In the genomic region with DNA sequence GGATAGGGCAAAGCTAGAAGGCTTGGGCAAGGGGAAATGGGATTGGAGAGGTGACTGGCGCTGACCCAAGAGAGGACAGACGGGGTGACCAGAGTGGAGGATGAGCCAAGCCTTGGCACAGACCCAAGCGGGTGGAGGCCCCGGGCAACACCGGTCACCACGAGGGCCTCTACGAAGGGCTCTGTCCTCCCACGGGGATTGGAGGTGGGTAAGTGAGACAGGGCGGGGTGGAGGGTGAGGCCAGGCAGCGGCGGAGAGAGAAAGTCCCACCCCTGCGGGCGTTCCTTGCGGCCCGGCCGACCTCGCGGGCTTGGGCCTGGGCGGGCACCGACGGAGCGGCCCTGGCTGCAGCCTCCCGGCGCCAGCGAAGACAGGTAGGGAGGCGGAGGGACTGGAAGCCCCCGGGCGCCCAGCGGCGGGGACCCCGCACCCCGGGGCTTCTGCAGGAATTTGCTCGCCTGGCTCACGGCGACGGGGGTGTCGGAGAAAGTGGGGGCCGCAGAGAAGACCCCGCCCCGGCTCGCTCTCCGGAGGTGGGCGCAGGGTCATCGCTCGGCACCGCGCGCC, we compare ENCODE assay signal across 1 cellular context.
TF ChIP-seq lines count a peak whose summit lies in the region.

A gene with protein sequence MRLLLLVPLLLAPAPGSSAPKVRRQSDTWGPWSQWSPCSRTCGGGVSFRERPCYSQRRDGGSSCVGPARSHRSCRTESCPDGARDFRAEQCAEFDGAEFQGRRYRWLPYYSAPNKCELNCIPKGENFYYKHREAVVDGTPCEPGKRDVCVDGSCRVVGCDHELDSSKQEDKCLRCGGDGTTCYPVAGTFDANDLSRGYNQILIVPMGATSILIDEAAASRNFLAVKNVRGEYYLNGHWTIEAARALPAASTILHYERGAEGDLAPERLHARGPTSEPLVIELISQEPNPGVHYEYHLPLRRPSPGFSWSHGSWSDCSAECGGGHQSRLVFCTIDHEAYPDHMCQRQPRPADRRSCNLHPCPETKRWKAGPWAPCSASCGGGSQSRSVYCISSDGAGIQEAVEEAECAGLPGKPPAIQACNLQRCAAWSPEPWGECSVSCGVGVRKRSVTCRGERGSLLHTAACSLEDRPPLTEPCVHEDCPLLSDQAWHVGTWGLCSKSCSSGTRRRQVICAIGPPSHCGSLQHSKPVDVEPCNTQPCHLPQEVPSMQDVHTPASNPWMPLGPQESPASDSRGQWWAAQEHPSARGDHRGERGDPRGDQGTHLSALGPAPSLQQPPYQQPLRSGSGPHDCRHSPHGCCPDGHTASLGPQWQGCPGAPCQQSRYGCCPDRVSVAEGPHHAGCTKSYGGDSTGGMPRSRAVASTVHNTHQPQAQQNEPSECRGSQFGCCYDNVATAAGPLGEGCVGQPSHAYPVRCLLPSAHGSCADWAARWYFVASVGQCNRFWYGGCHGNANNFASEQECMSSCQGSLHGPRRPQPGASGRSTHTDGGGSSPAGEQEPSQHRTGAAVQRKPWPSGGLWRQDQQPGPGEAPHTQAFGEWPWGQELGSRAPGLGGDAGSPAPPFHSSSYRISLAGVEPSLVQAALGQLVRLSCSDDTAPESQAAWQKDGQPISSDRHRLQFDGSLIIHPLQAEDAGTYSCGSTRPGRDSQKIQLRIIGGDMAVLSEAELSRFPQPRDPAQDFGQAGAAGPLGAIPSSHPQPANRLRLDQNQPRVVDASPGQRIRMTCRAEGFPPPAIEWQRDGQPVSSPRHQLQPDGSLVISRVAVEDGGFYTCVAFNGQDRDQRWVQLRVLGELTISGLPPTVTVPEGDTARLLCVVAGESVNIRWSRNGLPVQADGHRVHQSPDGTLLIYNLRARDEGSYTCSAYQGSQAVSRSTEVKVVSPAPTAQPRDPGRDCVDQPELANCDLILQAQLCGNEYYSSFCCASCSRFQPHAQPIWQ (plus strand): TSS at position 288 of the 567 bp plus-strand sequence. CDS start 2,273 bp downstream, outside the sequence.

TF ChIP-seq in HEK293, 187 proteins besides CTCF, POLR2A, EP300 and RAD21 (continued from another document and continues in another):
- TF ChIP-seq, protein P1, sequence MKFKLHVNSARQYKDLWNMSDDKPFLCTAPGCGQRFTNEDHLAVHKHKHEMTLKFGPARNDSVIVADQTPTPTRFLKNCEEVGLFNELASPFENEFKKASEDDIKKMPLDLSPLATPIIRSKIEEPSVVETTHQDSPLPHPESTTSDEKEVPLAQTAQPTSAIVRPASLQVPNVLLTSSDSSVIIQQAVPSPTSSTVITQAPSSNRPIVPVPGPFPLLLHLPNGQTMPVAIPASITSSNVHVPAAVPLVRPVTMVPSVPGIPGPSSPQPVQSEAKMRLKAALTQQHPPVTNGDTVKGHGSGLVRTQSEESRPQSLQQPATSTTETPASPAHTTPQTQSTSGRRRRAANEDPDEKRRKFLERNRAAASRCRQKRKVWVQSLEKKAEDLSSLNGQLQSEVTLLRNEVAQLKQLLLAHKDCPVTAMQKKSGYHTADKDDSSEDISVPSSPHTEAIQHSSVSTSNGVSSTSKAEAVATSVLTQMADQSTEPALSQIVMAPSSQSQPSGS (tag by site-specific recombination; IDR thresholded peaks at IDR 0.05; ENCODE audit: low read depth), result no peak
- TF ChIP-seq ZBTB8A (tag by site-specific recombination; IDR thresholded peaks at IDR 0.05) (peak; percentile 69), ZNF138 (tag by site-specific recombination; IDR thresholded peaks at IDR 0.05; ENCODE audit: borderline replicate concordance) (no peak), ZNF132 (tag by site-specific recombination; IDR thresholded peaks at IDR 0.05; ENCODE audit: borderline replicate concordance) (no peak), KLF7 (tag by site-specific recombination; IDR thresholded peaks at IDR 0.05; ENCODE audit: borderline replicate concordance) (peak; percentile 58; the same call in 1 of the 2 replicates), ZBTB20 (tag by site-specific recombination; IDR thresholded peaks at IDR 0.05) (peak; percentile 21; the same call in 1 of the 2 replicates), ZNF248 (tag by site-specific recombination; IDR thresholded peaks at IDR 0.05) (no peak), ZNF133 (tag by site-specific recombination; IDR thresholded peaks at IDR 0.05) (no peak), ZNF544 (tag by site-specific recombination; IDR thresholded peaks at IDR 0.05) (no peak), ZNF2 (tag by site-specific recombination; IDR thresholded peaks at IDR 0.05) (no peak), ZNF549 (tag by site-specific recombination; IDR thresholded peaks at IDR 0.05) (no peak), ZNF777 (tag by site-specific recombination; IDR thresholded peaks at IDR 0.05; ENCODE audit: borderline replicate concordance) (no peak; the same call in 1 of the 2 replicates), ZXDB (tag by site-specific recombination; IDR thresholded peaks at IDR 0.05) (peak; percentile 31; the same call in 1 of the 2 replicates), ZNF560 (tag by site-specific recombination; IDR thresholded peaks at IDR 0.05; ENCODE audit: borderline replicate concordance) (no peak), SP7 (tag by site-specific recombination; IDR thresholded peaks at IDR 0.05) (0 out of 2 replicates have a peak, but pooled peaks have one; percentile 30), ZNF76 (tag by site-specific recombination; IDR thresholded peaks at IDR 0.05; ENCODE audit: borderline replicate concordance, low read depth) (0 out of 2 replicates have a peak, but pooled peaks have one; percentile 12), ZNF155 (tag by site-specific recombination; IDR thresholded peaks at IDR 0.05) (no peak), ZNF501 (tag by site-specific recombination; IDR thresholded peaks at IDR 0.05) (0 out of 2 replicates have a peak, but pooled peaks have one; percentile 29), ZEB2 (tag by site-specific recombination; IDR thresholded peaks at IDR 0.05) (0 out of 2 replicates have a peak, but pooled peaks have one; percentile 50), ZNF626 (tag by site-specific recombination; IDR thresholded peaks at IDR 0.05) (no peak), KLF1 (tag by site-specific recombination; IDR thresholded peaks at IDR 0.05) (peak; percentile 91), ZFP69B (tag by site-specific recombination; IDR thresholded peaks at IDR 0.05) (no peak), ZNF146 (tag by site-specific recombination; IDR thresholded peaks at IDR 0.05) (no peak), KLF8 (tag by site-specific recombination; IDR thresholded peaks at IDR 0.05) (0 out of 2 replicates have a peak, but pooled peaks have one; percentile 25), ZNF350 (tag by site-specific recombination; IDR thresholded peaks at IDR 0.05) (no peak), ZNF423 (tag by site-specific recombination; IDR thresholded peaks at IDR 0.05) (0 out of 2 replicates have a peak, but pooled peaks have one; percentile 40), ZNF239 (tag by site-specific recombination; IDR thresholded peaks at IDR 0.05) (no peak), ZNF785 (tag by site-specific recombination; IDR thresholded peaks at IDR 0.05) (no peak), SP3 (tag by site-specific recombination; IDR thresholded peaks at IDR 0.05) (peak; percentile 58)
- TF ChIP-seq, protein P2, sequence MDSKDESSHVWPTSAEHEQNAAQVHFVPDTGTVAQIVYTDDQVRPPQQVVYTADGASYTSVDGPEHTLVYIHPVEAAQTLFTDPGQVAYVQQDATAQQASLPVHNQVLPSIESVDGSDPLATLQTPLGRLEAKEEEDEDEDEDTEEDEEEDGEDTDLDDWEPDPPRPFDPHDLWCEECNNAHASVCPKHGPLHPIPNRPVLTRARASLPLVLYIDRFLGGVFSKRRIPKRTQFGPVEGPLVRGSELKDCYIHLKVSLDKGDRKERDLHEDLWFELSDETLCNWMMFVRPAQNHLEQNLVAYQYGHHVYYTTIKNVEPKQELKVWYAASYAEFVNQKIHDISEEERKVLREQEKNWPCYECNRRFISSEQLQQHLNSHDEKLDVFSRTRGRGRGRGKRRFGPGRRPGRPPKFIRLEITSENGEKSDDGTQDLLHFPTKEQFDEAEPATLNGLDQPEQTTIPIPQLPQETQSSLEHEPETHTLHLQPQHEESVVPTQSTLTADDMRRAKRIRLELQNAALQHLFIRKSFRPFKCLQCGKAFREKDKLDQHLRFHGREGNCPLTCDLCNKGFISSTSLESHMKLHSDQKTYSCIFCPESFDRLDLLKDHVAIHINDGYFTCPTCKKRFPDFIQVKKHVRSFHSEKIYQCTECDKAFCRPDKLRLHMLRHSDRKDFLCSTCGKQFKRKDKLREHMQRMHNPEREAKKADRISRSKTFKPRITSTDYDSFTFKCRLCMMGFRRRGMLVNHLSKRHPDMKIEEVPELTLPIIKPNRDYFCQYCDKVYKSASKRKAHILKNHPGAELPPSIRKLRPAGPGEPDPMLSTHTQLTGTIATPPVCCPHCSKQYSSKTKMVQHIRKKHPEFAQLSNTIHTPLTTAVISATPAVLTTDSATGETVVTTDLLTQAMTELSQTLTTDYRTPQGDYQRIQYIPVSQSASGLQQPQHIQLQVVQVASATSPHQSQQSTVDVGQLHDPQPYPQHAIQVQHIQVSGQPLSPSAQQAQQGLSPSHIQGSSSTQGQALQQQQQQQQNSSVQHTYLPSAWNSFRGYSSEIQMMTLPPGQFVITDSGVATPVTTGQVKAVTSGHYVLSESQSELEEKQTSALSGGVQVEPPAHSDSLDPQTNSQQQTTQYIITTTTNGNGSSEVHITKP (tag by site-specific recombination; IDR thresholded peaks at IDR 0.05), result peak; percentile 59
- TF ChIP-seq, protein P3, sequence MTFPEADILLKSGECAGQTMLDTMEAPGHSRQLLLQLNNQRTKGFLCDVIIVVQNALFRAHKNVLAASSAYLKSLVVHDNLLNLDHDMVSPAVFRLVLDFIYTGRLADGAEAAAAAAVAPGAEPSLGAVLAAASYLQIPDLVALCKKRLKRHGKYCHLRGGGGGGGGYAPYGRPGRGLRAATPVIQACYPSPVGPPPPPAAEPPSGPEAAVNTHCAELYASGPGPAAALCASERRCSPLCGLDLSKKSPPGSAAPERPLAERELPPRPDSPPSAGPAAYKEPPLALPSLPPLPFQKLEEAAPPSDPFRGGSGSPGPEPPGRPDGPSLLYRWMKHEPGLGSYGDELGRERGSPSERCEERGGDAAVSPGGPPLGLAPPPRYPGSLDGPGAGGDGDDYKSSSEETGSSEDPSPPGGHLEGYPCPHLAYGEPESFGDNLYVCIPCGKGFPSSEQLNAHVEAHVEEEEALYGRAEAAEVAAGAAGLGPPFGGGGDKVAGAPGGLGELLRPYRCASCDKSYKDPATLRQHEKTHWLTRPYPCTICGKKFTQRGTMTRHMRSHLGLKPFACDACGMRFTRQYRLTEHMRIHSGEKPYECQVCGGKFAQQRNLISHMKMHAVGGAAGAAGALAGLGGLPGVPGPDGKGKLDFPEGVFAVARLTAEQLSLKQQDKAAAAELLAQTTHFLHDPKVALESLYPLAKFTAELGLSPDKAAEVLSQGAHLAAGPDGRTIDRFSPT (tag by site-specific recombination; IDR thresholded peaks at IDR 0.05), result peak; percentile 79
- TF ChIP-seq, protein P4, sequence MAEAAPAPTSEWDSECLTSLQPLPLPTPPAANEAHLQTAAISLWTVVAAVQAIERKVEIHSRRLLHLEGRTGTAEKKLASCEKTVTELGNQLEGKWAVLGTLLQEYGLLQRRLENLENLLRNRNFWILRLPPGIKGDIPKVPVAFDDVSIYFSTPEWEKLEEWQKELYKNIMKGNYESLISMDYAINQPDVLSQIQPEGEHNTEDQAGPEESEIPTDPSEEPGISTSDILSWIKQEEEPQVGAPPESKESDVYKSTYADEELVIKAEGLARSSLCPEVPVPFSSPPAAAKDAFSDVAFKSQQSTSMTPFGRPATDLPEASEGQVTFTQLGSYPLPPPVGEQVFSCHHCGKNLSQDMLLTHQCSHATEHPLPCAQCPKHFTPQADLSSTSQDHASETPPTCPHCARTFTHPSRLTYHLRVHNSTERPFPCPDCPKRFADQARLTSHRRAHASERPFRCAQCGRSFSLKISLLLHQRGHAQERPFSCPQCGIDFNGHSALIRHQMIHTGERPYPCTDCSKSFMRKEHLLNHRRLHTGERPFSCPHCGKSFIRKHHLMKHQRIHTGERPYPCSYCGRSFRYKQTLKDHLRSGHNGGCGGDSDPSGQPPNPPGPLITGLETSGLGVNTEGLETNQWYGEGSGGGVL (tag by site-specific recombination; IDR thresholded peaks at IDR 0.05), result peak; percentile 70
- TF ChIP-seq, protein P5, sequence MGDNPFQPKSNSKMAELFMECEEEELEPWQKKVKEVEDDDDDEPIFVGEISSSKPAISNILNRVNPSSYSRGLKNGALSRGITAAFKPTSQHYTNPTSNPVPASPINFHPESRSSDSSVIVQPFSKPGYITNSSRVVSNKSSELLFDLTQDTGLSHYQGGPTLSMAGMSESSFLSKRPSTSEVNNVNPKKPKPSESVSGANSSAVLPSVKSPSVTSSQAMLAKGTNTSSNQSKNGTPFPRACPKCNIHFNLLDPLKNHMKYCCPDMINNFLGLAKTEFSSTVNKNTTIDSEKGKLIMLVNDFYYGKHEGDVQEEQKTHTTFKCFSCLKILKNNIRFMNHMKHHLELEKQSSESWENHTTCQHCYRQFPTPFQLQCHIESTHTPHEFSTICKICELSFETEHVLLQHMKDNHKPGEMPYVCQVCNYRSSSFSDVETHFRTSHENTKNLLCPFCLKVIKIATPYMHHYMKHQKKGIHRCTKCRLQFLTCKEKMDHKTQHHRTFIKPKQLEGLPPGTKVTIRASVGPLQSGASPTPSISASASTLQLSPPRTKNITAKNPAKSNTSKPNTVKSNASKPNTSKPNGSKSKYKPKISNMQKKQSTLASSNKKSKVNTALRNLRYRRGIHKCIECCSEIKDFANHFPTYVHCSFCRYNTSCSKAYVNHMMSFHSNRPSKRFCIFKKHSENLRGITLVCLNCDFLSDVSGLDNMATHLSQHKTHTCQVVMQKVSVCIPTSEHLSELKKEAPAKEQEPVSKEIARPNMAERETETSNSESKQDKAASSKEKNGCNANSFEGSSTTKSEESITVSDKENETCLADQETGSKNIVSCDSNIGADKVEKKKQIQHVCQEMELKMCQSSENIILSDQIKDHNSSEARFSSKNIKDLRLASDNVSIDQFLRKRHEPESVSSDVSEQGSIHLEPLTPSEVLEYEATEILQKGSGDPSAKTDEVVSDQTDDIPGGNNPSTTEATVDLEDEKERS (tag by site-specific recombination; IDR thresholded peaks at IDR 0.05), result no peak
- TF ChIP-seq, protein P6, sequence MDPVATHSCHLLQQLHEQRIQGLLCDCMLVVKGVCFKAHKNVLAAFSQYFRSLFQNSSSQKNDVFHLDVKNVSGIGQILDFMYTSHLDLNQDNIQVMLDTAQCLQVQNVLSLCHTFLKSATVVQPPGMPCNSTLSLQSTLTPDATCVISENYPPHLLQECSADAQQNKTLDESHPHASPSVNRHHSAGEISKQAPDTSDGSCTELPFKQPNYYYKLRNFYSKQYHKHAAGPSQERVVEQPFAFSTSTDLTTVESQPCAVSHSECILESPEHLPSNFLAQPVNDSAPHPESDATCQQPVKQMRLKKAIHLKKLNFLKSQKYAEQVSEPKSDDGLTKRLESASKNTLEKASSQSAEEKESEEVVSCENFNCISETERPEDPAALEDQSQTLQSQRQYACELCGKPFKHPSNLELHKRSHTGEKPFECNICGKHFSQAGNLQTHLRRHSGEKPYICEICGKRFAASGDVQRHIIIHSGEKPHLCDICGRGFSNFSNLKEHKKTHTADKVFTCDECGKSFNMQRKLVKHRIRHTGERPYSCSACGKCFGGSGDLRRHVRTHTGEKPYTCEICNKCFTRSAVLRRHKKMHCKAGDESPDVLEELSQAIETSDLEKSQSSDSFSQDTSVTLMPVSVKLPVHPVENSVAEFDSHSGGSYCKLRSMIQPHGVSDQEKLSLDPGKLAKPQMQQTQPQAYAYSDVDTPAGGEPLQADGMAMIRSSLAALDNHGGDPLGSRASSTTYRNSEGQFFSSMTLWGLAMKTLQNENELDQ (tag by site-specific recombination; IDR thresholded peaks at IDR 0.05; ENCODE audit: low read depth), result no peak
